ENCODE assay signal across 13 cellular contexts in the genomic region with DNA sequence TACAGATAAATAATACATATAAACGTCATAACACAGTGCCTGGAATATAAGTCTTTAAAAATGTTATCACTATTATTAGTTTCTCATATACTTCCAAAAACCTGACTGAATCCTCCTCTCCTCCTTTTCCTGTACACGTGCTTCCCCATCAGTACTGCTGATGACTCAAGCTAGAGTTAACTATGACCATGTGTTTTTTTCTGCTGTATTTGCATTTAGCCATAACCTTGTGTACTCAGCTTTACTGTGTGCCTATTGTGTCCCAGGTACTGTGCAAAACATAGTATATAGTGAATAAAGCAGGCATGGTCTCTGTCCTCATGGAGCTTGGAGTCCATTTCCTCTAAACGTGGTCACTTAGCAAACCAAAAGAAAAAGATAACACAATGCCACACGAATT. TPM values are rescaled to one million over a fixed set of nuclear protein-coding genes. Genes with fewer than 3 reads are reported as not detected.
DNase-seq lines count a peak whose midpoint lies in the region; TF ChIP-seq lines count a peak whose summit lies in the region.
"Had no signal": no experiment of that assay in that cellular context is flagged by ENCODE, and none has a peak within 500 bp of the region (broad histone marks: within the 10 kb centered on the region; RNA-seq: fewer than 3 reads in every experiment).

No MANE protein-coding gene starts in this region.

- H3K4me1 ChIP-seq in adrenal gland (replicated peaks in 1 of 2), result peaks cover 10 to 26% of the 10 kb centered on the region in 2 donors

- no peaks in the 10 kb centered on the region for H3K27me3 ChIP-seq in AG04450 (ENCODE audit: control insufficient read depth, insufficient read depth, low read length)
- no peaks in the 10 kb centered on the region for H3K27me3 ChIP-seq in adrenal gland

- WGBS in adrenal gland, 4 donors, result 58 to 62% (median 60%) methylated on average over 4 of the region's 4 CpGs

- H3K9me3 ChIP-seq in AG04450 (ENCODE audit: control insufficient read depth, insufficient read depth, low read length), result no peaks in the 10 kb centered on the region
- no peaks in the 10 kb centered on the region for H3K9me3 ChIP-seq in adrenal gland (replicated peaks in 1 of 3)

- H3K27ac ChIP-seq in AG04450 (ENCODE audit: low read depth, low read length), result no peak overlapping the region
- H3K27ac ChIP-seq in adrenal gland, result no peak overlapping the region
- H3K27ac ChIP-seq: C4-2B, coronary artery had no signal

- TF ChIP-seq CTCF in AG04450 (IDR thresholded peaks at IDR 0.05; ENCODE audit: low read depth, low read length) (no peak), HFF-Myc (IDR thresholded peaks at IDR 0.05; ENCODE audit: low read depth, low read length, missing control alignments) (no peak), adrenal gland (IDR thresholded peaks at IDR 0.05) (no peak)

- intact Hi-C loops in adrenal gland (cut with DNase I), result no loop called here

- DNase-seq in AG04450 (ENCODE audit: low read depth, low spot score) (peak; percentile 21), HFF-Myc (ENCODE audit: extremely low read depth, low read depth) (peak; percentile 81), amniotic epithelial cell (ENCODE audit: low read depth) (peak; percentile 64), hepatic stellate cell (ENCODE audit: low spot score) (peak; percentile 12), NCI-H146 treated with DMSO at 0.1 percent for 48 hours (lab: John Stamatoyannopoulos, UW; ENCODE audit: unreplicated experiment) (no peak), adrenal gland (no peak), DMS153 (lab: John Stamatoyannopoulos, UW) (no peak)
- DNase-seq in activated naive CD4-positive, alpha-beta T cell treated with Interleukin-2 at 50 U/mL for 16 hours, result no peak
- DNase-seq: activated CD4-positive, alpha-beta T cell treated with anti-CD3 and anti-CD28 coated beads for 48 hours; mesendoderm; NCI-H510A treated with DMSO at 0.1 percent for 48 hours had no signal

- no peaks in the 10 kb centered on the region for H3K36me3 ChIP-seq in adrenal gland (replicated peaks in 1 of 2)

- CTCF ChIA-PET in AG04450 (lab: Charles Lee), result interaction anchor here (0.6 kb wide), 1 partner anchor 36 kb away, joined by 3 read pairs; no protein-coding TSS in a partner anchor

- no peak for TF ChIP-seq POLR2A in adrenal gland (IDR thresholded peaks at IDR 0.05)

- H3K4me3 ChIP-seq in AG04450 (ENCODE audit: low read depth, low read length) (no peak overlapping the region), HFF-Myc (replicated peaks; ENCODE audit: low read depth, low read length) (no peak overlapping the region), adrenal gland (no peak overlapping the region)
- H3K4me3 ChIP-seq: coronary artery had no signal

- POLR2A ChIA-PET in AG04450 (lab: Yijun Ruan, JAX), result interaction anchor here (0.6 kb wide), 1 partner anchor 23 kb away, joined by 3 read pairs; no protein-coding TSS in a partner anchor

RNA-seq across cellular contexts. Expression of a gene that starts 56.5 kb away (rescaled TPM):
- polyA plus RNA-seq in AG04450 (2011; rRNA removed), result 7.5 TPM in 2 replicates
- polyA minus RNA-seq in AG04450 (2011; rRNA and poly(A)+ RNA removed), result 16.5 and 20.8 TPM in 2 replicates
- 10 to 100 TPM; 24.6 to 50.4 (median 29.3) TPM for total RNA-seq in adrenal gland
- 10 to 100 TPM in 1 of 3 donors, 1 to 10 TPM in 2; 4.0 to 23.4 (median 6.8) TPM for polyA plus RNA-seq in adrenal gland

Comparison
In these comparisons a context has a peak if more than half of its experiments do, and no peak if none do; other contexts are left out.
1. DNase-seq: peak in AG04450 (single experiment), HFF-Myc (single experiment), amniotic epithelial cell (single experiment) and hepatic stellate cell (single experiment); none in NCI-H146 treated with DMSO at 0.1 percent for 48 hours (single experiment), adrenal gland (0 of 7), activated naive CD4-positive, alpha-beta T cell treated with Interleukin-2 at 50 U/mL for 16 hours (single experiment) and DMS153 (single experiment).